In genomic region chr2:241870611-241871537, GRCh38 we compare ENCODE assay signal across 1 cellular context.
A peak's percentile ranks its signal among the peaks of the same experiment; 100 is the strongest.
TF ChIP-seq lines count a peak whose summit lies in the region.

No MANE protein-coding gene starts in this region.

TF ChIP-seq in K562, 482 proteins besides CTCF, POLR2A, EP300 and RAD21:
- TF ChIP-seq ZNF217 (CRISPR knock-in tag; IDR thresholded peaks at IDR 0.05) (no peak), NRF1 (conservative IDR thresholded peaks at IDR 0.05 in 1 of 2, IDR thresholded peaks at IDR 0.05 in 1 of 2) (peak; percentile 25 to 42; a peak in 3 of 4 replicates), ZNF12 (CRISPR knock-in tag; IDR thresholded peaks at IDR 0.05) (no peak)
